1 cellular context compared by ENCODE assay signal in genomic region chr9:121218357-121219027, GRCh38.
TF ChIP-seq lines count a peak whose summit lies in the region.

No MANE protein-coding gene starts in this region.

TF ChIP-seq in K562, 482 proteins besides CTCF, POLR2A, EP300 and RAD21 (continues in another document):
- TF ChIP-seq ELK1 (CRISPR knock-in tag; IDR thresholded peaks at IDR 0.05) (no peak), EZH2 (IDR thresholded peaks at IDR 0.05; ENCODE audit: borderline replicate concordance, low read depth, low read length) (no peak), RBM22 (IDR thresholded peaks at IDR 0.05; ENCODE audit: low read depth, low read length, poor library complexity, severe bottlenecking) (no peak), RBM14 (IDR thresholded peaks at IDR 0.05; ENCODE audit: borderline replicate concordance, insufficient read depth, low read depth, low read length) (no peak), ZNF589 (CRISPR knock-in tag; IDR thresholded peaks at IDR 0.05; ENCODE audit: low read depth) (peak; percentile 97), ZNF318 (IDR thresholded peaks at IDR 0.05; ENCODE audit: borderline replicate concordance in 1 of 2, low read depth in 1 of 2) (no peak), HDAC1 (IDR thresholded peaks at IDR 0.05) (no peak), SAP30 (IDR thresholded peaks at IDR 0.05; ENCODE audit: borderline replicate concordance, insufficient read depth, low read depth, low read length, poor library complexity, severe bottlenecking) (no peak), FOS (IDR thresholded peaks at IDR 0.05; ENCODE audit: extremely low read depth, insufficient read length) (no peak), BACH1 (tag; IDR thresholded peaks at IDR 0.05) (peak; percentile 89), ZNF165 (CRISPR knock-in tag; IDR thresholded peaks at IDR 0.05; ENCODE audit: borderline replicate concordance) (no peak), TAF15 (IDR thresholded peaks at IDR 0.05; ENCODE audit: low read depth, low read length) (no peak), ZNF77 (CRISPR knock-in tag; IDR thresholded peaks at IDR 0.05) (no peak), HDGF (IDR thresholded peaks at IDR 0.05) (no peak), HOMEZ (CRISPR knock-in tag; IDR thresholded peaks at IDR 0.05) (0 out of 2 replicates have a peak, but pooled peaks have one; percentile 46), RUNX1 (IDR thresholded peaks at IDR 0.05; ENCODE audit: low read depth) (no peak), ZKSCAN1 (IDR thresholded peaks at IDR 0.05; ENCODE audit: low read depth, low read length) (0 out of 2 replicates have a peak, but pooled peaks have one; percentile 45), NCOA6 (IDR thresholded peaks at IDR 0.05) (no peak), RFX1 (IDR thresholded peaks at IDR 0.05) (no peak), RBBP5 (IDR thresholded peaks at IDR 0.05; ENCODE audit: borderline replicate concordance, insufficient read depth, low read length, poor library complexity, severe bottlenecking) (no peak), KAT7 (CRISPR knock-in tag; IDR thresholded peaks at IDR 0.05; ENCODE audit: borderline replicate concordance) (no peak), TRIM28 (IDR thresholded peaks at IDR 0.05) (no peak), MXI1 (IDR thresholded peaks at IDR 0.05; ENCODE audit: low read depth, low read length) (no peak), FOSL1 (tag; conservative IDR thresholded peaks at IDR 0.05) (peak; percentile 90), USF2 (CRISPR knock-in tag; IDR thresholded peaks at IDR 0.05) (no peak)
- TF ChIP-seq, protein P1, sequence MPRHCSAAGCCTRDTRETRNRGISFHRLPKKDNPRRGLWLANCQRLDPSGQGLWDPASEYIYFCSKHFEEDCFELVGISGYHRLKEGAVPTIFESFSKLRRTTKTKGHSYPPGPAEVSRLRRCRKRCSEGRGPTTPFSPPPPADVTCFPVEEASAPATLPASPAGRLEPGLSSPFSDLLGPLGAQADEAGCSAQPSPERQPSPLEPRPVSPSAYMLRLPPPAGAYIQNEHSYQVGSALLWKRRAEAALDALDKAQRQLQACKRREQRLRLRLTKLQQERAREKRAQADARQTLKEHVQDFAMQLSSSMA (CRISPR knock-in tag; IDR thresholded peaks at IDR 0.05) = no peak
- TF ChIP-seq, protein P2, sequence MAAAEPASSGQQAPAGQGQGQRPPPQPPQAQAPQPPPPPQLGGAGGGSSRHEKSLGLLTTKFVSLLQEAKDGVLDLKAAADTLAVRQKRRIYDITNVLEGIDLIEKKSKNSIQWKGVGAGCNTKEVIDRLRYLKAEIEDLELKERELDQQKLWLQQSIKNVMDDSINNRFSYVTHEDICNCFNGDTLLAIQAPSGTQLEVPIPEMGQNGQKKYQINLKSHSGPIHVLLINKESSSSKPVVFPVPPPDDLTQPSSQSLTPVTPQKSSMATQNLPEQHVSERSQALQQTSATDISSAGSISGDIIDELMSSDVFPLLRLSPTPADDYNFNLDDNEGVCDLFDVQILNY (CRISPR knock-in tag; IDR thresholded peaks at IDR 0.05) = no peak
- TF ChIP-seq, protein P3, sequence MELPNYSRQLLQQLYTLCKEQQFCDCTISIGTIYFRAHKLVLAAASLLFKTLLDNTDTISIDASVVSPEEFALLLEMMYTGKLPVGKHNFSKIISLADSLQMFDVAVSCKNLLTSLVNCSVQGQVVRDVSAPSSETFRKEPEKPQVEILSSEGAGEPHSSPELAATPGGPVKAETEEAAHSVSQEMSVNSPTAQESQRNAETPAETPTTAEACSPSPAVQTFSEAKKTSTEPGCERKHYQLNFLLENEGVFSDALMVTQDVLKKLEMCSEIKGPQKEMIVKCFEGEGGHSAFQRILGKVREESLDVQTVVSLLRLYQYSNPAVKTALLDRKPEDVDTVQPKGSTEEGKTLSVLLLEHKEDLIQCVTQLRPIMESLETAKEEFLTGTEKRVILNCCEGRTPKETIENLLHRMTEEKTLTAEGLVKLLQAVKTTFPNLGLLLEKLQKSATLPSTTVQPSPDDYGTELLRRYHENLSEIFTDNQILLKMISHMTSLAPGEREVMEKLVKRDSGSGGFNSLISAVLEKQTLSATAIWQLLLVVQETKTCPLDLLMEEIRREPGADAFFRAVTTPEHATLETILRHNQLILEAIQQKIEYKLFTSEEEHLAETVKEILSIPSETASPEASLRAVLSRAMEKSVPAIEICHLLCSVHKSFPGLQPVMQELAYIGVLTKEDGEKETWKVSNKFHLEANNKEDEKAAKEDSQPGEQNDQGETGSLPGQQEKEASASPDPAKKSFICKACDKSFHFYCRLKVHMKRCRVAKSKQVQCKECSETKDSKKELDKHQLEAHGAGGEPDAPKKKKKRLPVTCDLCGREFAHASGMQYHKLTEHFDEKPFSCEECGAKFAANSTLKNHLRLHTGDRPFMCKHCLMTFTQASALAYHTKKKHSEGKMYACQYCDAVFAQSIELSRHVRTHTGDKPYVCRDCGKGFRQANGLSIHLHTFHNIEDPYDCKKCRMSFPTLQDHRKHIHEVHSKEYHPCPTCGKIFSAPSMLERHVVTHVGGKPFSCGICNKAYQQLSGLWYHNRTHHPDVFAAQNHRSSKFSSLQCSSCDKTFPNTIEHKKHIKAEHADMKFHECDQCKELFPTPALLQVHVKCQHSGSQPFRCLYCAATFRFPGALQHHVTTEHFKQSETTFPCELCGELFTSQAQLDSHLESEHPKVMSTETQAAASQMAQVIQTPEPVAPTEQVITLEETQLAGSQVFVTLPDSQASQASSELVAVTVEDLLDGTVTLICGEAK (IDR thresholded peaks at IDR 0.05) = no peak
- TF ChIP-seq, protein P3 (CRISPR knock-in tag; IDR thresholded peaks at IDR 0.05) = no peak
- TF ChIP-seq, protein P4, sequence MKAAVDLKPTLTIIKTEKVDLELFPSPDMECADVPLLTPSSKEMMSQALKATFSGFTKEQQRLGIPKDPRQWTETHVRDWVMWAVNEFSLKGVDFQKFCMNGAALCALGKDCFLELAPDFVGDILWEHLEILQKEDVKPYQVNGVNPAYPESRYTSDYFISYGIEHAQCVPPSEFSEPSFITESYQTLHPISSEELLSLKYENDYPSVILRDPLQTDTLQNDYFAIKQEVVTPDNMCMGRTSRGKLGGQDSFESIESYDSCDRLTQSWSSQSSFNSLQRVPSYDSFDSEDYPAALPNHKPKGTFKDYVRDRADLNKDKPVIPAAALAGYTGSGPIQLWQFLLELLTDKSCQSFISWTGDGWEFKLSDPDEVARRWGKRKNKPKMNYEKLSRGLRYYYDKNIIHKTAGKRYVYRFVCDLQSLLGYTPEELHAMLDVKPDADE (conservative IDR thresholded peaks at IDR 0.05; ENCODE audit: control insufficient read depth, low read depth, low read length) = no peak
